In genomic region chr6:2853766-2854393, GRCh38 we compare ENCODE assay signal across 8 cellular contexts. TPM values are rescaled to one million over a fixed set of nuclear protein-coding genes. Genes with fewer than 3 reads are reported as not detected.
DNase-seq lines count a peak whose midpoint lies in the region; ATAC-seq and TF ChIP-seq lines count a peak whose summit lies in the region.

No MANE protein-coding gene starts in this region.

- H2BK12ac ChIP-seq in mesenchymal stem cell (ENCODE audit: low read length in 2 of 2) = peak overlapping the region in 1 of 2 experiments; percentile 11

- peaks cover 12% of the 10 kb centered on the region for H3K4me1 ChIP-seq in mesenchymal stem cell (ENCODE audit: control insufficient read depth, insufficient read depth, low read depth, low read length)

- peak overlapping the region; percentile 61 for H3K27ac ChIP-seq in mesenchymal stem cell (ENCODE audit: low read length, poor library complexity, severe bottlenecking)

- DNase-seq in MG63 (peak; percentile 31), dedifferentiated amniotic fluid mesenchymal stem cell (ENCODE audit: extremely low spot score) (peak; percentile 66), mesenchymal stem cell (peak; percentile 84), NCI-H2029 (lab: John Stamatoyannopoulos, UW) (no peak)
- peak; percentile 64 for DNase-seq in activated CD4-positive, alpha-beta T cell treated with anti-CD3 and anti-CD28 coated beads for 1 hour
- DNase-seq in stimulated activated CD8-positive, alpha-beta memory T cell treated with anti-CD3 and anti-CD28 coated beads, Interleukin-4, amount 100 ng/mL, for 24 hours (ENCODE audit: low read depth) = peak; percentile 76

- H3K23ac ChIP-seq in mesenchymal stem cell (ENCODE audit: low read length in 2 of 2) = no peak overlapping the region

- peak overlapping the region; percentile 67 for H4K8ac ChIP-seq in mesenchymal stem cell (ENCODE audit: low read length)

- H3K4me2 ChIP-seq in mesenchymal stem cell (ENCODE audit: low read length, poor library complexity, severe bottlenecking) = peak overlapping the region; percentile 52

- no peak overlapping the region for H2AK5ac ChIP-seq in mesenchymal stem cell (ENCODE audit: low read length, severe bottlenecking)

- no peak overlapping the region for H3K14ac ChIP-seq in mesenchymal stem cell (ENCODE audit: low read length in 2 of 2)

- no peak overlapping the region for H2AFZ ChIP-seq in mesenchymal stem cell (ENCODE audit: low read depth, low read length)

- H3K27me3 ChIP-seq in MG63 (no peaks in the 10 kb centered on the region), mesenchymal stem cell (ENCODE audit: control insufficient read depth in 1 of 2, insufficient read depth in 1 of 2, low read length in 2 of 2) (no peaks in the 10 kb centered on the region)

- H3K9me3 ChIP-seq in MG63 (no peaks in the 10 kb centered on the region), mesenchymal stem cell (ENCODE audit: control insufficient read depth, low read length) (no peaks in the 10 kb centered on the region)

- peak overlapping the region; percentile 77 for H3K18ac ChIP-seq in mesenchymal stem cell (ENCODE audit: low read depth in 1 of 2, low read length in 2 of 2)

- H3K4ac ChIP-seq in mesenchymal stem cell (ENCODE audit: low read depth in 1 of 2, low read length in 2 of 2) = peak overlapping the region; percentile 24 to 70

- H3K9ac ChIP-seq in mesenchymal stem cell (ENCODE audit: low read length) = peak overlapping the region; percentile 96

- TF ChIP-seq POLR2A in GM18505 (IDR thresholded peaks at IDR 0.05; ENCODE audit: borderline replicate concordance, extremely low read depth, insufficient read depth, insufficient read length) = no peak

- H3K79me1 ChIP-seq in mesenchymal stem cell (replicated peaks; ENCODE audit: low read length, poor library complexity, severe bottlenecking) = no peaks in the 10 kb centered on the region

- H3K4me3 ChIP-seq in MG63 (peak overlapping the region; percentile 46), mesenchymal stem cell (ENCODE audit: insufficient read depth in 1 of 2, low read depth in 1 of 2, low read length in 2 of 2) (peak overlapping the region in 1 of 2 experiments; percentile 80)

- peak overlapping the region; percentile 63 for H2BK15ac ChIP-seq in mesenchymal stem cell (ENCODE audit: low read depth, poor library complexity, severe bottlenecking)

- 12% methylated on average over 14 of the region's 14 CpGs for WGBS in mesenchymal stem cell

- H4K91ac ChIP-seq in mesenchymal stem cell (ENCODE audit: low read length) = peak overlapping the region; percentile 73

- H2BK120ac ChIP-seq in mesenchymal stem cell (ENCODE audit: low read depth, low read length) = peak overlapping the region; percentile 39

- no peaks in the 10 kb centered on the region for H3K36me3 ChIP-seq in MG63
- no peaks in the 10 kb centered on the region for H3K36me3 ChIP-seq in mesenchymal stem cell (ENCODE audit: control insufficient read depth in 1 of 2, insufficient read depth in 2 of 2, low read depth in 1 of 2, low read length in 2 of 2)

- ATAC-seq in GM18505 (IDR thresholded peaks at IDR 0.05; ENCODE audit: unreplicated experiment) = peak; percentile 28
- no peak for ATAC-seq in HG03442 (IDR thresholded peaks at IDR 0.05; ENCODE audit: unreplicated experiment)

- no peak overlapping the region for H2BK5ac ChIP-seq in mesenchymal stem cell (ENCODE audit: low read depth, low read length, poor library complexity, severe bottlenecking)

RNA-seq across cellular contexts. Expression of gene SERPINB1, which starts 12.2 kb away (rescaled TPM):
- 8.8 and 12.0 TPM in 2 replicates for total RNA-seq in MG63 (2014; rRNA removed; shearing (Covaris generic); ENCODE audit: low replicate concordance)
- polyA plus RNA-seq in mesenchymal stem cell (2013, experiment 1 of 2) = 22.3 TPM
- polyA plus RNA-seq in mesenchymal stem cell (2013, experiment 2 of 2) = 23.4 TPM

RNA-seq across cellular contexts. Expression of gene SERPINB9, which starts 49.2 kb away (rescaled TPM):
- total RNA-seq in MG63 (2014; rRNA removed; shearing (Covaris generic); ENCODE audit: low replicate concordance) = not detected in 2 replicates
- 11.1 TPM for polyA plus RNA-seq in mesenchymal stem cell (2013, experiment 1 of 2)
- 11.3 TPM for polyA plus RNA-seq in mesenchymal stem cell (2013, experiment 2 of 2)
